In the genomic region with DNA sequence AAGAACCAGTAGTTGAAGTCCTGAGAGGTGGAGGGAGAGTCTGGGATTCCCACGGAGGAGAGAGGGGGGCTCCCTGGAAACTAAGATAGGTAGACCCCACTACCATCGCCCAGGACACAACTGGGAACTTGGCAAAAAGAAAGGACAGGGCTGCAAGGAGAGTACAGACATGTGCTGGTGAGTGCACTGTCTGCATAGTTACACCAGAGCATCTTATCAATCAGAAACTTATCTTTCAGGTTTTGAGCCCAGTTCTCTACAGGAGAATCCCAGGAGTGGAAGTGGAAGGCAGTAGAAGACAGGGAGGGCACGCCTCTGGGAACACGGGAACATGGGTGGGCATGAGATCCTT, we compare ENCODE assay signal across 9 cellular contexts. TPM values are rescaled to one million over a fixed set of nuclear protein-coding genes. Genes with fewer than 3 reads are reported as not detected.
DNase-seq lines count a peak whose midpoint lies in the region; ATAC-seq, FAIRE-seq and TF ChIP-seq lines count a peak whose summit lies in the region.
"Had no signal": no experiment of that assay in that cellular context is flagged by ENCODE, and none has a peak within 500 bp of the region (broad histone marks: within the 10 kb centered on the region; RNA-seq: fewer than 3 reads in every experiment).

No MANE protein-coding gene starts in this region.

- peaks cover 7% of the 10 kb centered on the region for H3K36me3 Mint-ChIP-seq in IgD-negative memory B cell
- H3K36me3 Mint-ChIP-seq in dendritic cell treated with granulocyte-macrophage colony-stimulating factor and Interleukin-4, amounts not matched to agents 40 ng/mL and 50 ng/mL, for 4 days (ENCODE audit: low read depth), result peaks cover 25% of the 10 kb centered on the region

- peaks cover 11 to 45% (median 20%) of the 10 kb centered on the region in 4 donors for H3K36me3 ChIP-seq in sigmoid colon

- H3K9me3 Mint-ChIP-seq in IgD-negative memory B cell, result no peaks in the 10 kb centered on the region
- no peaks in the 10 kb centered on the region for H3K9me3 Mint-ChIP-seq in dendritic cell treated with granulocyte-macrophage colony-stimulating factor and Interleukin-4, amounts not matched to agents 40 ng/mL and 50 ng/mL, for 4 days

- TF ChIP-seq CTCF in sigmoid colon (IDR thresholded peaks at IDR 0.05), result no peak

- ATAC-seq in HG02759 (IDR thresholded peaks at IDR 0.05; ENCODE audit: unreplicated experiment) (no peak), HG03175 (IDR thresholded peaks at IDR 0.05; ENCODE audit: unreplicated experiment) (no peak)

- peaks cover 0 to 20% (median 5%) of the 10 kb centered on the region in 4 donors for H3K4me1 ChIP-seq in sigmoid colon

- WGBS in sigmoid colon, 2 donors, result 50 to 65% methylated on average over 4 of the region's 4 CpGs

- H3K4me3 Mint-ChIP-seq in IgD-negative memory B cell, result peak overlapping the region; percentile 84 to 96 (median 91)
- H3K4me3 Mint-ChIP-seq in dendritic cell treated with granulocyte-macrophage colony-stimulating factor and Interleukin-4, amounts not matched to agents 40 ng/mL and 50 ng/mL, for 4 days, result peak overlapping the region; percentile 61

- DNase-seq in GM12892 (ENCODE audit: insufficient read length), result no peak
- no peak for DNase-seq in sigmoid colon
- DNase-seq in OCI-M2 (lab: John Stamatoyannopoulos, UW; ENCODE audit: unreplicated experiment), result no peak
- DNase-seq in midbrain (lab: John Stamatoyannopoulos, UW), result no peak
- DNase-seq: NCI-H748 treated with DMSO at 0.1 percent for 48 hours had no signal

- no peaks in the 10 kb centered on the region for H3K9me3 ChIP-seq in sigmoid colon

- intact Hi-C loops in dendritic cell treated with granulocyte-macrophage colony-stimulating factor and Interleukin-4, amounts not matched to agents 40 ng/mL and 50 ng/mL, for 4 days (cut with micrococcal nuclease), result no loop called here
- intact Hi-C loops in sigmoid colon (cut with DNase I), result no loop called here

- TF ChIP-seq POLR2A in GM12892 (IDR thresholded peaks at IDR 0.05; ENCODE audit: low read depth, low read length), result peak; percentile 34; the same call in 1 of the 2 replicates
- no peak for TF ChIP-seq POLR2A in sigmoid colon (IDR thresholded peaks at IDR 0.05)

- no peak overlapping the region for H3K4me3 ChIP-seq in sigmoid colon

- FAIRE-seq in GM12892 (lab: Jason Lieb, UNC), result no peak

- H3K27ac ChIP-seq in sigmoid colon, result peak overlapping the region; percentile 40 to 55 (median 48)

- H3K27ac Mint-ChIP-seq in IgD-negative memory B cell, result peak overlapping the region; percentile 94 to 98 (median 95)
- H3K27ac Mint-ChIP-seq in dendritic cell treated with granulocyte-macrophage colony-stimulating factor and Interleukin-4, amounts not matched to agents 40 ng/mL and 50 ng/mL, for 4 days, result peak overlapping the region; percentile 89

- no peak for TF ChIP-seq EP300 in sigmoid colon (IDR thresholded peaks at IDR 0.05)

- H3K4me1 Mint-ChIP-seq in IgD-negative memory B cell, result peaks cover 47 to 65% (median 59%) of the 10 kb centered on the region in 3 donors
- peaks cover 76% of the 10 kb centered on the region for H3K4me1 Mint-ChIP-seq in dendritic cell treated with granulocyte-macrophage colony-stimulating factor and Interleukin-4, amounts not matched to agents 40 ng/mL and 50 ng/mL, for 4 days (ENCODE audit: low read depth)

- no peaks in the 10 kb centered on the region for H3K27me3 Mint-ChIP-seq in IgD-negative memory B cell
- no peaks in the 10 kb centered on the region for H3K27me3 Mint-ChIP-seq in dendritic cell treated with granulocyte-macrophage colony-stimulating factor and Interleukin-4, amounts not matched to agents 40 ng/mL and 50 ng/mL, for 4 days

- no peaks in the 10 kb centered on the region for H3K27me3 ChIP-seq in sigmoid colon

RNA-seq across cellular contexts. Expression of gene NFKBIL1, which starts 12.2 kb away (rescaled TPM):
- 11.3 TPM for polyA plus RNA-seq in GM12892 (2012; ENCODE audit: missing spikeins)
- polyA plus RNA-seq in IgD-negative memory B cell, result 11.5 TPM
- 10 to 100 TPM; 32.5 to 55.1 (median 36.3) TPM for total RNA-seq in sigmoid colon
- 10 to 100 TPM; 18.0 to 31.3 (median 25.2) TPM for polyA plus RNA-seq in sigmoid colon

RNA-seq across cellular contexts. Expression of gene LTA, which starts 12.5 kb away (rescaled TPM):
- 139 TPM for polyA plus RNA-seq in GM12892 (2012; ENCODE audit: missing spikeins)
- polyA plus RNA-seq in IgD-negative memory B cell, result 16.3 TPM
- not detected for total RNA-seq in sigmoid colon
- 1 to 10 TPM in 1 of 3 donors, not detected in 2; 3.6 TPM for polyA plus RNA-seq in sigmoid colon

RNA-seq across cellular contexts. Expression of gene ATP6V1G2, which starts 13.2 kb away (rescaled TPM):
- 1.5 TPM for polyA plus RNA-seq in GM12892 (2012; ENCODE audit: missing spikeins)
- polyA plus RNA-seq in IgD-negative memory B cell, result 0.53 TPM
- 1 to 10 TPM; 2.8 to 9.1 (median 5.0) TPM for total RNA-seq in sigmoid colon
- 1 to 10 TPM in 1 of 3 donors, not detected in 2; 3.0 TPM for polyA plus RNA-seq in sigmoid colon

RNA-seq across cellular contexts. Expression of gene TNF, which starts 15.8 kb away (rescaled TPM):
- 56.7 TPM for polyA plus RNA-seq in GM12892 (2012; ENCODE audit: missing spikeins)
- 6.4 TPM for polyA plus RNA-seq in IgD-negative memory B cell
- under 1 TPM in 1 of 4 donors, not detected in 3; 0.33 TPM for total RNA-seq in sigmoid colon
- 1 to 10 TPM in 1 of 3 donors, under 1 TPM in 2; 0.60 to 2.6 (median 0.92) TPM for polyA plus RNA-seq in sigmoid colon

RNA-seq across cellular contexts. Expression of gene DDX39B, which starts 17.8 kb away (rescaled TPM):
- 214 TPM for polyA plus RNA-seq in GM12892 (2012; ENCODE audit: missing spikeins)
- polyA plus RNA-seq in IgD-negative memory B cell (89.4 TPM), sigmoid colon (100 to 1,000 TPM; 130 to 293 (median 153) TPM)
- total RNA-seq in sigmoid colon, result 100 to 1,000 TPM; 211 to 301 (median 239) TPM
